21 cellular contexts compared by ENCODE assay signal in genomic region chr2:60423066-60423465, GRCh38.
DNase-seq lines count a peak whose midpoint lies in the region; ATAC-seq, FAIRE-seq and TF ChIP-seq lines count a peak whose summit lies in the region.
"Had no signal": no experiment of that assay in that cellular context is flagged by ENCODE, and none has a peak within 500 bp of the region (broad histone marks: within the 10 kb centered on the region; RNA-seq: fewer than 3 reads in every experiment).

No MANE protein-coding gene starts in this region.

- FAIRE-seq in H1 (lab: Jason Lieb, UNC): no peak
- FAIRE-seq: A549, H54 had no signal

- peaks cover 14% of the 10 kb centered on the region for H3K27me3 Mint-ChIP-seq in H9 (ENCODE audit: low read depth)
- no peaks in the 10 kb centered on the region for H3K27me3 Mint-ChIP-seq in activated CD8-positive, alpha-beta T cell treated with anti-CD3 and anti-CD28 coated beads, Interleukin-2, amount 10 ng/mL, durations not matched to agents 7 days and 5 days (ENCODE audit: low read depth)
- H3K27me3 Mint-ChIP-seq: B cell had no signal

- H3K9ac ChIP-seq in H9 (ENCODE audit: extremely low read depth, insufficient read length, low read length) (no peak overlapping the region), H1 (replicated peaks in 1 of 4; ENCODE audit: extremely low read depth in 1 of 4, low read depth in 3 of 4, low read length in 3 of 4) (no peak overlapping the region), mesenchymal stem cell (ENCODE audit: low read length) (no peak overlapping the region)

- POLR2A ChIA-PET in H1 (lab: Charles Lee; ENCODE audit: partially characterized antibody): no interaction called here
- POLR2A ChIA-PET in activated CD8-positive, alpha-beta T cell treated with anti-CD3 and anti-CD28 coated beads, Interleukin-2, amount 10 ng/mL, durations not matched to agents 7 days and 5 days (lab: Charles Lee): no interaction called here

- intact Hi-C loops in body of pancreas (cut with DNase I): no loop called here

- peak overlapping the region in 1 of 4 experiments; percentile 19; a peak in 1 of 8 replicates for H3K4me3 ChIP-seq in H1 (ENCODE audit: extremely low read depth in 1 of 4, insufficient read depth in 2 of 4, low read depth in 3 of 4, low read length in 4 of 4)
- no peak overlapping the region for H3K4me3 ChIP-seq in mesenchymal stem cell (ENCODE audit: insufficient read depth in 1 of 2, low read depth in 1 of 2, low read length in 2 of 2)
- no peak overlapping the region for H3K4me3 ChIP-seq in body of pancreas
- H3K4me3 ChIP-seq: A549, Peyer's patch, SJSA1 had no signal

- H4K20me1 ChIP-seq in H9 (ENCODE audit: control insufficient read depth, insufficient read depth, insufficient read length) (no peaks in the 10 kb centered on the region), H1 (replicated peaks in 1 of 2; ENCODE audit: control insufficient read depth in 1 of 2, insufficient read depth in 2 of 2, low read length in 2 of 2) (no peaks in the 10 kb centered on the region)

- peaks cover 0 to 14% (median 4%) of the 10 kb centered on the region in 4 experiments; a peak in 2 of 8 replicates for H3K36me3 ChIP-seq in H1 (ENCODE audit: control insufficient read depth in 2 of 4, insufficient read depth in 4 of 4, low read length in 3 of 4)
- H3K36me3 ChIP-seq in mesenchymal stem cell (ENCODE audit: control insufficient read depth in 1 of 2, insufficient read depth in 2 of 2, low read depth in 1 of 2, low read length in 2 of 2): no peaks in the 10 kb centered on the region
- H3K36me3 ChIP-seq in body of pancreas (replicated peaks in 1 of 2; ENCODE audit: insufficient read depth in 1 of 2, low read depth in 2 of 2): no peaks in the 10 kb centered on the region
- H3K36me3 ChIP-seq: Peyer's patch, SJSA1 had no signal

- H4K91ac ChIP-seq in H9 (ENCODE audit: insufficient read length, low read depth, low read length) (no peak overlapping the region), H1 (replicated peaks; ENCODE audit: insufficient read length, low read length) (no peak overlapping the region), mesenchymal stem cell (ENCODE audit: low read length) (no peak overlapping the region)

- H2BK12ac ChIP-seq in H9 (ENCODE audit: insufficient read length, low read depth, low read length): no peak overlapping the region
- H2BK12ac ChIP-seq in H1 (ENCODE audit: low read depth, low read length): no peak overlapping the region
- no peak overlapping the region for H2BK12ac ChIP-seq in mesenchymal stem cell (ENCODE audit: low read length in 2 of 2)

- H2AK5ac ChIP-seq in H9 (ENCODE audit: insufficient read length, low read length): no peak overlapping the region
- H2AK5ac ChIP-seq in H1 (ENCODE audit: low read depth, low read length): no peak overlapping the region
- no peak overlapping the region for H2AK5ac ChIP-seq in mesenchymal stem cell (ENCODE audit: low read length, severe bottlenecking)

- H4K8ac ChIP-seq in H9 (replicated peaks; ENCODE audit: insufficient read length, low read depth, low read length) (no peak overlapping the region), H1 (ENCODE audit: extremely low read depth, insufficient read depth, low read length) (no peak overlapping the region), mesenchymal stem cell (ENCODE audit: low read length) (no peak overlapping the region)

- H3K23ac ChIP-seq in H9 (ENCODE audit: insufficient read length, low read depth, low read length) (no peak overlapping the region), H1 (ENCODE audit: insufficient read length) (no peak overlapping the region), mesenchymal stem cell (ENCODE audit: low read length in 2 of 2) (no peak overlapping the region)

- H2BK20ac ChIP-seq in H9 (ENCODE audit: low read depth, low read length, poor library complexity, severe bottlenecking): no peak overlapping the region
- no peak overlapping the region for H2BK20ac ChIP-seq in H1 (ENCODE audit: low read length)

- WGBS in H9 (ENCODE audit: extremely low coverage, insufficient read length, low lambda C conversion rate): no CpG with 5 or more reads among the region's 5 CpGs
- 39% methylated on average over 5 of the region's 5 CpGs; no CpG with 5 or more reads in 1 of the 2 experiments for WGBS in H1 (ENCODE audit: extremely low coverage in 1 of 2, insufficient coverage in 1 of 2, insufficient read length in 1 of 2, insufficient replicate concordance in 2 of 2, low coverage in 1 of 2, low lambda C conversion rate in 2 of 2, missing lambda C conversion rate in 1 of 2), 2 experiments
- 20% methylated on average over 4 of the region's 5 CpGs for WGBS in mesenchymal stem cell
- 78 to 83% methylated on average over 5 of the region's 5 CpGs for WGBS in body of pancreas, 2 donors

- H2BK5ac ChIP-seq in H9 (ENCODE audit: insufficient read length, low read length): no peak overlapping the region
- H2BK5ac ChIP-seq in H1 (ENCODE audit: low read depth, low read length): peak overlapping the region; percentile 35; the same call in 1 of the 2 replicates
- H2BK5ac ChIP-seq in mesenchymal stem cell (ENCODE audit: low read depth, low read length, poor library complexity, severe bottlenecking): no peak overlapping the region

- no peak overlapping the region for H3K4me3 Mint-ChIP-seq in H9
- no peak overlapping the region for H3K4me3 Mint-ChIP-seq in activated CD8-positive, alpha-beta T cell treated with anti-CD3 and anti-CD28 coated beads, Interleukin-2, amount 10 ng/mL, durations not matched to agents 7 days and 5 days
- H3K4me3 Mint-ChIP-seq: B cell, HFFc6 had no signal

- no peak overlapping the region for H2BK120ac ChIP-seq in H9 (ENCODE audit: low read depth, low read length, poor library complexity, severe bottlenecking)
- H2BK120ac ChIP-seq in H1 (replicated peaks; ENCODE audit: low read depth, low read length): no peak overlapping the region
- no peak overlapping the region for H2BK120ac ChIP-seq in mesenchymal stem cell (ENCODE audit: low read depth, low read length)

- H3K56ac ChIP-seq in H9 (ENCODE audit: insufficient read length, low read depth, low read length): no peak overlapping the region
- H3K56ac ChIP-seq in H1 (replicated peaks; ENCODE audit: insufficient read length, low read depth, low read length): no peak overlapping the region

- TF ChIP-seq EP300 in H1 (IDR thresholded peaks at IDR 0.05; ENCODE audit: borderline replicate concordance in 1 of 2, low read depth in 2 of 2, low read length in 2 of 2): no peak

- H3K79me2 ChIP-seq in H9 (ENCODE audit: insufficient read depth, low read length): no peaks in the 10 kb centered on the region
- H3K79me2 ChIP-seq in H1 (ENCODE audit: control insufficient read depth in 1 of 2, insufficient read depth in 2 of 2, low read length in 2 of 2): no peaks in the 10 kb centered on the region

- H3K9me3 ChIP-seq in H9 (ENCODE audit: control insufficient read depth, low read depth, low read length) (no peaks in the 10 kb centered on the region), H1 (ENCODE audit: insufficient read depth in 2 of 2, low read depth in 1 of 2, low read length in 1 of 2) (no peaks in the 10 kb centered on the region), mesenchymal stem cell (ENCODE audit: control insufficient read depth, low read length) (no peaks in the 10 kb centered on the region), body of pancreas (no peaks in the 10 kb centered on the region)
- H3K9me3 ChIP-seq: A549, Peyer's patch, SJSA1 had no signal

- H3K27me3 ChIP-seq in H9 (ENCODE audit: insufficient read depth, low read length) (no peaks in the 10 kb centered on the region), H1 (replicated peaks in 1 of 4; ENCODE audit: control insufficient read depth in 3 of 4, extremely low read depth in 1 of 4, insufficient read depth in 3 of 4, low read length in 3 of 4) (no peaks in the 10 kb centered on the region), mesenchymal stem cell (ENCODE audit: control insufficient read depth in 1 of 2, insufficient read depth in 1 of 2, low read length in 2 of 2) (no peaks in the 10 kb centered on the region), body of pancreas (no peaks in the 10 kb centered on the region)
- H3K27me3 ChIP-seq: Peyer's patch, SJSA1 had no signal

- H3K18ac ChIP-seq in H9 (ENCODE audit: insufficient read length, low read depth, low read length) (no peak overlapping the region), H1 (ENCODE audit: extremely low read depth, low read length) (no peak overlapping the region; the same call in 1 of the 2 replicates), mesenchymal stem cell (ENCODE audit: low read depth in 1 of 2, low read length in 2 of 2) (no peak overlapping the region)

- no peaks in the 10 kb centered on the region for H3K79me1 ChIP-seq in H9 (ENCODE audit: insufficient read depth, low read depth, low read length, poor library complexity, severe bottlenecking)
- no peaks in the 10 kb centered on the region for H3K79me1 ChIP-seq in H1 (ENCODE audit: low read depth, low read length)
- no peaks in the 10 kb centered on the region for H3K79me1 ChIP-seq in mesenchymal stem cell (replicated peaks; ENCODE audit: low read length, poor library complexity, severe bottlenecking)

- H4K5ac ChIP-seq in H9 (ENCODE audit: insufficient read length, low read depth, low read length) (no peak overlapping the region), H1 (ENCODE audit: insufficient read length, low read depth, low read length) (no peak overlapping the region)

- no peaks in the 10 kb centered on the region for H3K23me2 ChIP-seq in H9 (ENCODE audit: insufficient read length, low read depth, low read length, poor library complexity, severe bottlenecking)
- 0 out of 2 replicates have a peak, but pooled peaks cover 2% of the 10 kb centered on the region for H3K23me2 ChIP-seq in H1 (ENCODE audit: low read depth, low read length)

- no peaks in the 10 kb centered on the region; a peak in 1 of 7 replicates for H3K36me3 Mint-ChIP-seq in H9 (ENCODE audit: insufficient read depth in 1 of 3, low read depth in 3 of 3)
- H3K36me3 Mint-ChIP-seq in activated CD8-positive, alpha-beta T cell treated with anti-CD3 and anti-CD28 coated beads, Interleukin-2, amount 10 ng/mL, durations not matched to agents 7 days and 5 days (ENCODE audit: low read depth): no peaks in the 10 kb centered on the region

- H3K4me1 ChIP-seq in H9 (ENCODE audit: insufficient read depth, low read length): peaks cover 5% of the 10 kb centered on the region
- H3K4me1 ChIP-seq in H1 (replicated peaks in 1 of 4; ENCODE audit: control insufficient read depth in 3 of 4, insufficient read depth in 4 of 4, low read length in 3 of 4): peaks cover 0 to 12% (median 8%) of the 10 kb centered on the region in 4 experiments; a peak in 4 of 7 replicates
- no peaks in the 10 kb centered on the region for H3K4me1 ChIP-seq in mesenchymal stem cell (ENCODE audit: control insufficient read depth, insufficient read depth, low read depth, low read length)
- H3K4me1 ChIP-seq in body of pancreas: no peaks in the 10 kb centered on the region
- H3K4me1 ChIP-seq: A549, Peyer's patch, SJSA1 had no signal

- peaks cover 25 to 26% of the 10 kb centered on the region in 2 experiments for H3K4me1 Mint-ChIP-seq in H9
- H3K4me1 Mint-ChIP-seq in activated CD8-positive, alpha-beta T cell treated with anti-CD3 and anti-CD28 coated beads, Interleukin-2, amount 10 ng/mL, durations not matched to agents 7 days and 5 days (ENCODE audit: low read depth): no peaks in the 10 kb centered on the region

- H3K27ac ChIP-seq in H9 (ENCODE audit: insufficient read length, low read depth, low read length): no peak overlapping the region
- no peak overlapping the region for H3K27ac ChIP-seq in H1 (ENCODE audit: low read depth, low read length)
- no peak overlapping the region for H3K27ac ChIP-seq in mesenchymal stem cell (ENCODE audit: low read length, poor library complexity, severe bottlenecking)
- no peak overlapping the region for H3K27ac ChIP-seq in body of pancreas
- H3K27ac ChIP-seq: A549, Peyer's patch, SJSA1 had no signal

- H2AFZ ChIP-seq in H9 (ENCODE audit: low read length): no peak overlapping the region
- H2AFZ ChIP-seq in H1 (ENCODE audit: low read length): no peak overlapping the region
- peak overlapping the region; percentile 14 for H2AFZ ChIP-seq in mesenchymal stem cell (ENCODE audit: low read depth, low read length)

- H3K4me2 ChIP-seq in H9 (ENCODE audit: insufficient read depth, insufficient read length, low read length): peak overlapping the region; percentile 29
- peak overlapping the region in 1 of 2 experiments; percentile 36; a peak in 2 of 4 replicates for H3K4me2 ChIP-seq in H1 (ENCODE audit: insufficient read depth in 1 of 2, low read depth in 2 of 2, low read length in 2 of 2)
- H3K4me2 ChIP-seq in mesenchymal stem cell (ENCODE audit: low read length, poor library complexity, severe bottlenecking): no peak overlapping the region
- H3K4me2 ChIP-seq: A549 had no signal

- no peak overlapping the region for H3T11ph ChIP-seq in H9 (ENCODE audit: low read length)

- H2BK15ac ChIP-seq in H9 (ENCODE audit: low read depth, low read length) (no peak overlapping the region), H1 (ENCODE audit: low read length) (0 out of 2 replicates have a peak overlapping the region, but pooled peaks have one; percentile 46), mesenchymal stem cell (ENCODE audit: low read depth, poor library complexity, severe bottlenecking) (no peak overlapping the region)

- H3K14ac ChIP-seq in H9 (ENCODE audit: insufficient read depth, low read length) (no peak overlapping the region), H1 (ENCODE audit: insufficient read length) (no peak overlapping the region), mesenchymal stem cell (ENCODE audit: low read length in 2 of 2) (no peak overlapping the region)

- H3K9me3 Mint-ChIP-seq in H9: peaks cover 2 to 3% of the 10 kb centered on the region in 2 experiments; a peak in 3 of 5 replicates
- peaks cover 3% of the 10 kb centered on the region for H3K9me3 Mint-ChIP-seq in activated CD8-positive, alpha-beta T cell treated with anti-CD3 and anti-CD28 coated beads, Interleukin-2, amount 10 ng/mL, durations not matched to agents 7 days and 5 days (ENCODE audit: insufficient read depth)

- CTCF ChIA-PET in H1 (lab: Charles Lee; ENCODE audit: partially characterized antibody): no interaction called here
- CTCF ChIA-PET in activated CD8-positive, alpha-beta T cell treated with anti-CD3 and anti-CD28 coated beads, Interleukin-2, amount 10 ng/mL, durations not matched to agents 7 days and 5 days (lab: Charles Lee): no interaction called here

- H3K4ac ChIP-seq in H9 (ENCODE audit: low read depth, low read length): no peak overlapping the region
- H3K4ac ChIP-seq in H1 (replicated peaks; ENCODE audit: insufficient read length, low read depth, low read length): no peak overlapping the region
- no peak overlapping the region for H3K4ac ChIP-seq in mesenchymal stem cell (ENCODE audit: low read depth in 1 of 2, low read length in 2 of 2)

- H3K27ac Mint-ChIP-seq in H9: no peak overlapping the region
- H3K27ac Mint-ChIP-seq in activated CD8-positive, alpha-beta T cell treated with anti-CD3 and anti-CD28 coated beads, Interleukin-2, amount 10 ng/mL, durations not matched to agents 7 days and 5 days: no peak overlapping the region
- H3K27ac Mint-ChIP-seq: B cell, HFFc6 had no signal

- TF ChIP-seq CTCF in H9 (conservative IDR thresholded peaks at IDR 0.05) (no peak), H1 (IDR thresholded peaks at IDR 0.05; ENCODE audit: control extremely low read depth in 1 of 3, insufficient read depth in 1 of 3, low read depth in 1 of 3, low read length in 3 of 3) (no peak), body of pancreas (IDR thresholded peaks at IDR 0.05) (no peak)

- ATAC-seq in activated CD8-positive, alpha-beta T cell treated with anti-CD3 and anti-CD28 coated beads, Interleukin-2, amount 10 ng/mL, durations not matched to agents 7 days and 5 days: no peak
- ATAC-seq in HG02798 (IDR thresholded peaks at IDR 0.05; ENCODE audit: poor library complexity, unreplicated experiment) (no peak), body of pancreas (no peak)
- ATAC-seq: A549 had no signal

- TF ChIP-seq RAD21 in H1 (IDR thresholded peaks at IDR 0.05 in 1 of 2, conservative IDR thresholded peaks at IDR 0.05 in 1 of 2; ENCODE audit: low read depth in 2 of 2, low read length in 2 of 2): no peak

- TF ChIP-seq POLR2A in H1 (IDR thresholded peaks at IDR 0.05; ENCODE audit: control extremely low read depth in 1 of 2, low read depth in 2 of 2, low read length in 2 of 2): no peak
- no peak for TF ChIP-seq POLR2A in body of pancreas (IDR thresholded peaks at IDR 0.05)

- no peak for DNase-seq in H9
- peak; percentile 85 to 94 for DNase-seq in NCI-H526 (lab: John Stamatoyannopoulos, UW)
- DNase-seq in H1 (ENCODE audit: low read depth in 1 of 2, low spot score in 2 of 2): no peak
- no peak for DNase-seq in mesenchymal stem cell
- DNase-seq in activated CD8-positive, alpha-beta T cell treated with anti-CD3 and anti-CD28 coated beads, Interleukin-2, amount 10 ng/mL, durations not matched to agents 7 days and 5 days: no peak
- DNase-seq in body of pancreas: no peak
- no peak for DNase-seq in SHP77 (lab: John Stamatoyannopoulos, UW)
- DNase-seq: EL; HFFc6; KG1; NCI-H1105; NCI-H146; NCI-H2029 treated with DMSO at 0.1 percent for 48 hours; NK-92 treated with Interleukin-12 subunit alpha and Interleukin-12 subunit beta, amount 100 ng/mL, for 24 hours; Peyer's patch; SW 1271 had no signal

Comparison
In these comparisons a context has a peak if more than half of its experiments do, and no peak if none do; other contexts are left out.
1. DNase-seq: peak in NCI-H526 (2 of 2); none in H9 (single experiment), H1 (0 of 2), mesenchymal stem cell (single experiment), activated CD8-positive, alpha-beta T cell treated with anti-CD3 and anti-CD28 coated beads, Interleukin-2, amount 10 ng/mL, durations not matched to agents 7 days and 5 days (single experiment), body of pancreas (0 of 4) and SHP77 (0 of 2).